23 cellular contexts compared by ENCODE assay signal in genomic region chr17:75614556-75615270, GRCh38. TPM values are rescaled to one million over a fixed set of nuclear protein-coding genes. Genes with fewer than 3 reads are reported as not detected.
DNase-seq lines count a peak whose midpoint lies in the region; ATAC-seq and TF ChIP-seq lines count a peak whose summit lies in the region.
"Had no signal": no experiment of that assay in that cellular context is flagged by ENCODE, and none has a peak within 500 bp of the region (broad histone marks: within the 10 kb centered on the region; RNA-seq: fewer than 3 reads in every experiment).

No MANE protein-coding gene starts in this region.

- H3K9ac ChIP-seq in mucosa of rectum (ENCODE audit: low read depth in 1 of 2, low read length in 2 of 2): no peak overlapping the region

- no peak overlapping the region for H3K4me3 Mint-ChIP-seq in WTC11
- no peak overlapping the region for H3K4me3 Mint-ChIP-seq in activated T-cell treated with anti-CD3 and anti-CD28 coated beads, Interleukin-2, amount 50 U/mL, for 4 hours
- H3K4me3 Mint-ChIP-seq: IgD-negative memory B cell had no signal

- H3K27me3 ChIP-seq in right cardiac atrium (ENCODE audit: control insufficient read depth, insufficient read depth): no peaks in the 10 kb centered on the region
- no peaks in the 10 kb centered on the region for H3K27me3 ChIP-seq in mucosa of rectum (ENCODE audit: control insufficient read depth in 2 of 2, insufficient read depth in 2 of 2, low read length in 2 of 2)
- H3K27me3 ChIP-seq: BE2C had no signal

- H3K27ac Mint-ChIP-seq in WTC11: no peak overlapping the region
- H3K27ac Mint-ChIP-seq: IgD-negative memory B cell had no signal

- no peak overlapping the region for H3K27ac ChIP-seq in right cardiac atrium (ENCODE audit: low read length)
- peak overlapping the region; percentile 24 to 38 for H3K27ac ChIP-seq in mucosa of rectum (ENCODE audit: low read depth in 2 of 2, low read length in 2 of 2)
- H3K27ac ChIP-seq: 22Rv1, SK-N-MC had no signal

- H3K36me3 ChIP-seq in mucosa of rectum (ENCODE audit: control insufficient read depth in 2 of 2, insufficient read depth in 2 of 2, low read length in 2 of 2): peaks cover 33 to 42% of the 10 kb centered on the region in 2 donors
- H3K36me3 ChIP-seq: BE2C had no signal

- no peak for TF ChIP-seq CTCF in WTC11 (IDR thresholded peaks at IDR 0.05)

- CTCF ChIA-PET in WTC11 (lab: Charles Lee): interaction anchor here (0.6 to 19.0 kb wide), 18 partner anchors 10 to 421 kb away, joined by 3 to 304 read pairs (median 6); partner anchors contain the start of genes SMIM5 and TSEN54

- intact Hi-C loops in right cardiac atrium (cut with DNase I): no loop called here
- intact Hi-C loops in Right ventricle myocardium inferior (cut with DNase I): no loop called here

- 87% methylated on average over 19 of the region's 19 CpGs for WGBS in right cardiac atrium

- DNase-seq in right cardiac atrium (peak in 2 of 3 donors; percentile 29 to 38), Right ventricle myocardium inferior (ENCODE audit: missing footprints) (no peak), WTC11 (ENCODE audit: low spot score) (no peak), NCI-H1436 (lab: John Stamatoyannopoulos, UW) (no peak), hepatic stellate cell (ENCODE audit: low spot score) (no peak)
- DNase-seq in activated T-cell treated with anti-CD3 and anti-CD28 coated beads, Interleukin-2, amount 50 U/mL, for 4 hours: no peak
- DNase-seq: ACHN, DMS153, DND-41, HCEC 1CT, NCI-H1092, NCI-H1436 treated with DMSO at 0.1 percent for 48 hours, NCI-H187 treated with DMSO at 0.1 percent for 48 hours, NCI-H2107, NCI-H446, NCI-H524 treated with DMSO at 0.1 percent for 48 hours, SIG-M5 had no signal

- H3K9me3 Mint-ChIP-seq in WTC11: no peaks in the 10 kb centered on the region
- no peaks in the 10 kb centered on the region for H3K9me3 Mint-ChIP-seq in activated T-cell treated with anti-CD3 and anti-CD28 coated beads, Interleukin-2, amount 50 U/mL, for 4 hours
- H3K9me3 Mint-ChIP-seq: IgD-negative memory B cell had no signal

- POLR2A ChIA-PET in WTC11 (lab: Charles Lee): interaction anchor here (0.5 kb wide), 1 partner anchor 196 kb away, joined by 3 read pairs; no protein-coding TSS in a partner anchor

- H3K36me3 Mint-ChIP-seq in WTC11: no peaks in the 10 kb centered on the region
- peaks cover 2% of the 10 kb centered on the region for H3K36me3 Mint-ChIP-seq in activated T-cell treated with anti-CD3 and anti-CD28 coated beads, Interleukin-2, amount 50 U/mL, for 4 hours (ENCODE audit: insufficient read depth)
- H3K36me3 Mint-ChIP-seq: IgD-negative memory B cell had no signal

- no peak for ATAC-seq in right cardiac atrium
- ATAC-seq in Right ventricle myocardium inferior: no peak
- ATAC-seq in WTC11: peak; percentile 17; the same call in 1 of the 2 replicates
- no peak for ATAC-seq in GM18502 (IDR thresholded peaks at IDR 0.05; ENCODE audit: poor library complexity, unreplicated experiment)
- ATAC-seq in activated T-cell treated with anti-CD3 and anti-CD28 coated beads, Interleukin-2, amount 50 U/mL, for 4 hours: no peak

- H3K27me3 Mint-ChIP-seq in WTC11 (ENCODE audit: low read depth): no peaks in the 10 kb centered on the region
- no peaks in the 10 kb centered on the region for H3K27me3 Mint-ChIP-seq in activated T-cell treated with anti-CD3 and anti-CD28 coated beads, Interleukin-2, amount 50 U/mL, for 4 hours (ENCODE audit: low read depth)
- H3K27me3 Mint-ChIP-seq: IgD-negative memory B cell had no signal

- H3K9me3 ChIP-seq in right cardiac atrium (ENCODE audit: control insufficient read depth, low read length): no peaks in the 10 kb centered on the region
- no peaks in the 10 kb centered on the region for H3K9me3 ChIP-seq in mucosa of rectum (ENCODE audit: control insufficient read depth in 2 of 2, low read length in 2 of 2)
- H3K9me3 ChIP-seq: BE2C had no signal

- no peak overlapping the region for H3K4me3 ChIP-seq in right cardiac atrium (ENCODE audit: low read length)
- H3K4me3 ChIP-seq in mucosa of rectum (ENCODE audit: low read length in 2 of 2): no peak overlapping the region
- H3K4me3 ChIP-seq: SK-N-MC had no signal

- H3K4me1 Mint-ChIP-seq in WTC11: no peaks in the 10 kb centered on the region
- no peaks in the 10 kb centered on the region for H3K4me1 Mint-ChIP-seq in activated T-cell treated with anti-CD3 and anti-CD28 coated beads, Interleukin-2, amount 50 U/mL, for 4 hours (ENCODE audit: low read depth)
- H3K4me1 Mint-ChIP-seq: IgD-negative memory B cell had no signal

- H3K4me1 ChIP-seq in right cardiac atrium (ENCODE audit: control insufficient read depth, insufficient read depth, low read length): no peaks in the 10 kb centered on the region
- peaks cover 56 to 71% of the 10 kb centered on the region in 2 donors for H3K4me1 ChIP-seq in mucosa of rectum (ENCODE audit: control insufficient read depth in 2 of 2, insufficient read depth in 2 of 2, low read length in 2 of 2)
- H3K4me1 ChIP-seq: BE2C had no signal

TF ChIP-seq in WTC11, 78 proteins besides CTCF, POLR2A, EP300 and RAD21:
- TF ChIP-seq AR (CRISPR knock-in tag; IDR thresholded peaks at IDR 0.05) (no peak), SOX15 (CRISPR knock-in tag; IDR thresholded peaks at IDR 0.05) (no peak), PREB (CRISPR knock-in tag; IDR thresholded peaks at IDR 0.05; ENCODE audit: borderline replicate concordance) (no peak)

RNA-seq across cellular contexts. Expression of gene SMIM5, which starts 18.5 kb away (rescaled TPM):
- 10 to 100 TPM in 2 of 4 donors, 1 to 10 TPM in 2; 6.9 to 12.2 (median 9.6) TPM for total RNA-seq in right cardiac atrium
- 13.5 TPM for polyA plus RNA-seq in right cardiac atrium
- total RNA-seq in Right ventricle myocardium inferior: 11.4 TPM
- 0.05 TPM in 1 of 3 replicates, not detected in the others for total RNA-seq in WTC11 (2021)
- under 1 TPM in 1 of 3 donors, not detected in 2; 0.24 TPM for total RNA-seq in activated T-cell treated with anti-CD3 and anti-CD28 coated beads, Interleukin-2, amount 50 U/mL, for 4 hours

RNA-seq across cellular contexts. Expression of gene MYO15B, which starts 27.1 kb away (rescaled TPM):
- 100 to 1,000 TPM in 1 of 4 donors, 10 to 100 TPM in 3; 75.8 to 131 (median 93.4) TPM for total RNA-seq in right cardiac atrium
- polyA plus RNA-seq in right cardiac atrium: 70.9 TPM
- total RNA-seq in Right ventricle myocardium inferior: 43.7 TPM
- 35.6 to 51.1 TPM (median 51.0 TPM) in 3 replicates for total RNA-seq in WTC11 (2021)
- total RNA-seq in activated T-cell treated with anti-CD3 and anti-CD28 coated beads, Interleukin-2, amount 50 U/mL, for 4 hours: 10 to 100 TPM in 2 of 3 donors, 1 to 10 TPM in 1; 9.3 to 29.6 (median 14.0) TPM

RNA-seq across cellular contexts. Expression of gene RECQL5, which starts 52.2 kb away (rescaled TPM):
- total RNA-seq in right cardiac atrium (10 to 100 TPM in 3 of 4 donors, 1 to 10 TPM in 1; 7.9 to 19.9 (median 14.8) TPM), Right ventricle myocardium inferior (15.9 TPM), WTC11 (2021) (48.9 to 53.1 TPM (median 51.0 TPM) in 3 replicates)
- 13.5 TPM for polyA plus RNA-seq in right cardiac atrium
- total RNA-seq in activated T-cell treated with anti-CD3 and anti-CD28 coated beads, Interleukin-2, amount 50 U/mL, for 4 hours: 10 to 100 TPM; 20.7 to 26.1 (median 21.8) TPM

RNA-seq across cellular contexts. Expression of gene SAP30BP, which starts 52.4 kb away (rescaled TPM):
- 10 to 100 TPM; 51.0 to 66.5 (median 56.3) TPM for total RNA-seq in right cardiac atrium
- polyA plus RNA-seq in right cardiac atrium: 58.5 TPM
- total RNA-seq in Right ventricle myocardium inferior: 47.4 TPM
- 67.5 to 86.8 TPM (median 72.0 TPM) in 3 replicates for total RNA-seq in WTC11 (2021)
- total RNA-seq in activated T-cell treated with anti-CD3 and anti-CD28 coated beads, Interleukin-2, amount 50 U/mL, for 4 hours: 100 to 1,000 TPM; 115 to 124 (median 119) TPM

Comparison
In these comparisons a context has a peak if more than half of its experiments do, and no peak if none do; other contexts are left out.
1. DNase-seq: peak in right cardiac atrium (2 of 3); none in Right ventricle myocardium inferior (single experiment), WTC11 (single experiment), NCI-H1436 (single experiment), hepatic stellate cell (single experiment) and activated T-cell treated with anti-CD3 and anti-CD28 coated beads, Interleukin-2, amount 50 U/mL, for 4 hours (single experiment).